In the genomic region with DNA sequence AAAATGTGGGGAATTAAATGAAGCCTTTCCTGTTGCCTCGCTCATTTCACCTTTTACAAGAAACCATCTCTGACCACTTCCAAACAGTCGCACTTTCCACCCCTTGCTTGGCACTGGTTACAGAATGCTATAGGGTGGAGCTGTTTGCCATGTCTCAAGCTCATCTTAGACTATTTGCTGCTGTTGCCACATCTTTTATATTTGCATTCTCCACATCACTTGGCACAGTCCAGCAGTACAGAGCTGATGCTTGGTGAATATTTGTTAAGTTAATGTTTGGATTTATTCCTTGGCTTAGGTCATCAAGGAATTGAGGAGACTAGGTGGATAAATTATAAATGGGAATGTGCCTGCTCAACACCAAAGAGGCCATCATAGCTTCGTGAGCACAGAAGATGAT, we compare ENCODE assay signal across 17 cellular contexts. TPM values are rescaled to one million over a fixed set of nuclear protein-coding genes. Genes with fewer than 3 reads are reported as not detected.
"Had no signal": no experiment of that assay in that cellular context is flagged by ENCODE, and none has a peak within 500 bp of the region (broad histone marks: within the 10 kb centered on the region; RNA-seq: fewer than 3 reads in every experiment).

No MANE protein-coding gene starts in this region.

- H3K27ac ChIP-seq: lower lobe of right lung, thoracic aorta, upper lobe of right lung had no signal

- H3K27me3 ChIP-seq: upper lobe of right lung had no signal

- H3K4me3 ChIP-seq: lower lobe of right lung, thoracic aorta, upper lobe of right lung had no signal

- H3K36me3 ChIP-seq: lower lobe of right lung, thoracic aorta, upper lobe of right lung had no signal

- ATAC-seq: activated CD8-positive, alpha-beta memory T cell treated with anti-CD3 and anti-CD28 coated beads, Interleukin-2, amount 10 ng/mL, durations not matched to agents 7 days and 5 days; activated naive CD8-positive, alpha-beta T cell treated with anti-CD3 and anti-CD28 coated beads, Interleukin-2, amount 50 U/mL, for 24 hours had no signal

- H3K9me3 ChIP-seq: lower lobe of right lung, thoracic aorta, upper lobe of right lung had no signal

- DNase-seq: activated CD4-positive, alpha-beta memory T cell treated with anti-CD3 and anti-CD28 coated beads for 36 hours; activated CD4-positive, alpha-beta T cell treated with anti-CD3 and anti-CD28 coated beads for 1 hour; activated CD8-positive, alpha-beta memory T cell treated with anti-CD3 and anti-CD28 coated beads, Interleukin-2, amount 10 ng/mL, durations not matched to agents 7 days and 5 days; activated effector memory CD4-positive, alpha-beta T cell treated with anti-CD3 and anti-CD28 coated beads, Interleukin-2, amount 50 U/mL, for 16 hours; activated naive CD4-positive, alpha-beta T cell treated with anti-CD3 and anti-CD28 coated beads, Interleukin-2, amount 50 U/mL, for 16 hours; activated naive CD8-positive, alpha-beta T cell treated with anti-CD3 and anti-CD28 coated beads, Interleukin-2, amount 50 U/mL, for 24 hours; activated T-cell treated with anti-CD3 and anti-CD28 coated beads for 4 hours; glutamatergic neuron; left cardiac atrium; lower lobe of right lung; naive thymus-derived CD8-positive, alpha-beta T cell; stimulated activated CD4-positive, alpha-beta T cell treated with anti-CD3 and anti-CD28 coated beads, Interleukin-4, amount 100 ng/mL, for 1 hour; stimulated activated naive CD4-positive, alpha-beta T cell treated with Interleukin-2 at 50 U/mL for 16 hours; T-helper 1 cell; upper lobe of right lung had no signal

RNA-seq across cellular contexts. Expression of a gene that starts 53.2 kb away (rescaled TPM):
- total RNA-seq: activated CD4-positive, alpha-beta memory T cell treated with anti-CD3 and anti-CD28 coated beads for 36 hours; activated CD8-positive, alpha-beta memory T cell treated with anti-CD3 and anti-CD28 coated beads, Interleukin-2, amount 10 ng/mL, durations not matched to agents 7 days and 5 days; naive thymus-derived CD8-positive, alpha-beta T cell; osteocyte had no signal
